In genomic region chr1:184052750-184053149, GRCh38 we compare ENCODE assay signal across 10 cellular contexts. TPM values are rescaled to one million over a fixed set of nuclear protein-coding genes. Genes with fewer than 3 reads are reported as not detected.
DNase-seq lines count a peak whose midpoint lies in the region; ATAC-seq and TF ChIP-seq lines count a peak whose summit lies in the region.
"Had no signal": no experiment of that assay in that cellular context is flagged by ENCODE, and none has a peak within 500 bp of the region (broad histone marks: within the 10 kb centered on the region; RNA-seq: fewer than 3 reads in every experiment).

No MANE protein-coding gene starts in this region.

- ATAC-seq in GM21381 (IDR thresholded peaks at IDR 0.05; ENCODE audit: unreplicated experiment) = no peak

- no peak for TF ChIP-seq CTCF in LNCaP clone FGC (IDR thresholded peaks at IDR 0.05; ENCODE audit: control insufficient read depth, extremely low read depth, insufficient read depth)
- no peak for TF ChIP-seq CTCF in dorsolateral prefrontal cortex (IDR thresholded peaks at IDR 0.05 in 54 of 56, conservative IDR thresholded peaks at IDR 0.05 in 2 of 56; ENCODE audit: low read depth in 1 of 56, partially characterized antibody in 56 of 56)
- TF ChIP-seq CTCF in neural crest cell (conservative IDR thresholded peaks at IDR 0.05) = no peak

- H3K27me3 Mint-ChIP-seq in CD4-positive, alpha-beta memory T cell = peaks cover 0 to 5% of the 10 kb centered on the region in 2 donors
- no peaks in the 10 kb centered on the region for H3K27me3 Mint-ChIP-seq in neural crest cell (ENCODE audit: low read depth)

- CTCF ChIA-PET in CD4-positive, alpha-beta memory T cell (lab: Charles Lee; ENCODE audit: partially characterized antibody) = interaction anchor here (2.7 to 2.9 kb wide), 2 partner anchors 96 to 397 kb away, joined by 10 to 53 read pairs; no protein-coding TSS in a partner anchor

- intact Hi-C loops in CD4-positive, alpha-beta memory T cell (cut with micrococcal nuclease) = no loop called here
- intact Hi-C loops in dorsolateral prefrontal cortex (cut with DNase I) = no loop called here

- H3K9me3 ChIP-seq in CD4-positive, alpha-beta memory T cell (ENCODE audit: control insufficient read depth in 1 of 2, low read length in 2 of 2) = no peaks in the 10 kb centered on the region

- H3K4me1 Mint-ChIP-seq in CD4-positive, alpha-beta memory T cell = peaks cover 30 to 54% (median 42%) of the 10 kb centered on the region in 4 donors
- peaks cover 61% of the 10 kb centered on the region for H3K4me1 Mint-ChIP-seq in neural crest cell

- DNase-seq in CD4-positive, alpha-beta memory T cell = no peak
- DNase-seq in LNCaP clone FGC (ENCODE audit: low read depth) (no peak), dorsolateral prefrontal cortex (no peak), neural crest cell (ENCODE audit: low read depth, low spot score) (no peak), CD1c-positive myeloid dendritic cell (ENCODE audit: extremely low spot score) (no peak), NCI-H187 treated with DMSO at 0.1 percent for 48 hours (lab: John Stamatoyannopoulos, UW) (no peak)
- no peak for DNase-seq in stimulated activated CD4-positive, alpha-beta T cell treated with anti-CD3 and anti-CD28 coated beads, Interleukin-4, amount 100 ng/mL, for 4 hours
- DNase-seq: midbrain; stimulated activated naive CD4-positive, alpha-beta T cell had no signal

- H3K36me3 Mint-ChIP-seq in CD4-positive, alpha-beta memory T cell = peaks cover 11 to 26% of the 10 kb centered on the region in 2 donors
- peaks cover 11% of the 10 kb centered on the region for H3K36me3 Mint-ChIP-seq in neural crest cell (ENCODE audit: low read depth)

- H3K27ac ChIP-seq in CD4-positive, alpha-beta memory T cell (ENCODE audit: low read depth, low read length) = no peak overlapping the region
- peak overlapping the region in 12 of 59 donors; percentile 27 to 97 (median 90) for H3K27ac ChIP-seq in dorsolateral prefrontal cortex

- H3K4me3 ChIP-seq in CD4-positive, alpha-beta memory T cell (ENCODE audit: low read length in 2 of 2) = peak overlapping the region in 1 of 2 donors; percentile 95
- H3K4me3 ChIP-seq in LNCaP clone FGC (ENCODE audit: low read depth, low read length) (peak overlapping the region; percentile 68), dorsolateral prefrontal cortex (peak overlapping the region in 58 of 59 donors; percentile 65 to 96 (median 85))

- H3K4me3 Mint-ChIP-seq in CD4-positive, alpha-beta memory T cell = peak overlapping the region; percentile 98 to 99 (median 99)
- H3K4me3 Mint-ChIP-seq in neural crest cell = peak overlapping the region; percentile 95

- peak overlapping the region in 2 of 7 donors; percentile 35 to 89 for H3K27ac Mint-ChIP-seq in CD4-positive, alpha-beta memory T cell
- H3K27ac Mint-ChIP-seq in neural crest cell (ENCODE audit: unreplicated experiment) = no peak overlapping the region

- no peaks in the 10 kb centered on the region for H3K27me3 ChIP-seq in CD4-positive, alpha-beta memory T cell (ENCODE audit: insufficient read depth, low read length)
- H3K27me3 ChIP-seq in dorsolateral prefrontal cortex = no peaks in the 10 kb centered on the region

- POLR2A ChIA-PET in CD4-positive, alpha-beta memory T cell (lab: Charles Lee; ENCODE audit: partially characterized antibody) = interaction anchor here (2.9 to 3.9 kb wide), 2 partner anchors 16 to 96 kb away, joined by 16 to 53 read pairs; partner anchors contain the start of gene COLGALT2

- no peaks in the 10 kb centered on the region for H3K9me3 Mint-ChIP-seq in CD4-positive, alpha-beta memory T cell
- no peaks in the 10 kb centered on the region for H3K9me3 Mint-ChIP-seq in neural crest cell

- H3K36me3 ChIP-seq in CD4-positive, alpha-beta memory T cell (ENCODE audit: insufficient read depth, low read length) = peaks cover 8% of the 10 kb centered on the region

- peaks cover 39% of the 10 kb centered on the region for H3K4me1 ChIP-seq in CD4-positive, alpha-beta memory T cell (ENCODE audit: insufficient read depth, low read length)

RNA-seq across cellular contexts. Expression of gene TSEN15, which starts 1.2 kb away (rescaled TPM):
- total RNA-seq in CD4-positive, alpha-beta memory T cell = 10 to 100 TPM; 34.0 to 42.2 TPM
- 10 to 100 TPM; 53.3 to 74.7 TPM for polyA plus RNA-seq in CD4-positive, alpha-beta memory T cell
- total RNA-seq in dorsolateral prefrontal cortex (10 to 100 TPM; 22.0 to 71.3 (median 38.2) TPM), neural crest cell (50.2 and 50.5 TPM in 2 replicates)

RNA-seq across cellular contexts. Expression of gene COLGALT2, which starts 15.2 kb away (rescaled TPM):
- 1 to 10 TPM in 1 of 2 experiments, under 1 TPM in 1; 0.84 to 1.2 TPM for total RNA-seq in CD4-positive, alpha-beta memory T cell
- under 1 TPM; 0.09 to 0.15 TPM for polyA plus RNA-seq in CD4-positive, alpha-beta memory T cell
- total RNA-seq in dorsolateral prefrontal cortex (10 to 100 TPM; 33.1 to 91.2 (median 49.7) TPM), neural crest cell (15.8 and 16.0 TPM in 2 replicates)
